ENCODE assay signal across 26 cellular contexts in the genomic region with DNA sequence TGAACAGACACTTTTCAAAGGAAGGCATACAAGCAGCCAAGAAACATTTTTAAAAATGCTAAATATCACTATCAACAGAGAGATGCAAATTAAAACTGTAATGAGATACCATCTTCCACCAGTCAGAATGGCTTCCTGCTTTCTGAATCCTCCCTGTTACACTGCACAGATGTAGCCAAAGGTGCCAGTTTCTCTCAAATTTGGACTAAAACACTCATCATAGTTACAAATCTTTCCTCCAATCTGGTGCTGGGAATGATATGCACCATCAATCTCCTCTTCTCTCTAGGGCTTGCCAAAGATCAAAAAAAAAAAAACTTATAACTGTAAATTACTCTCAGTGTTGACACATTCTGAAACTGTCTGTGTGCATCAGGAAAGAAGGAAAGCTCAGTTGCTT.
"Had no signal": no experiment of that assay in that cellular context is flagged by ENCODE, and none has a peak within 500 bp of the region (broad histone marks: within the 10 kb centered on the region; RNA-seq: fewer than 3 reads in every experiment).

No MANE protein-coding gene starts in this region.

- H3K27ac ChIP-seq: adrenal gland, brain microvascular endothelial cell, KMS-11, SJCRH30, SK-N-MC had no signal

- H3K4me3 ChIP-seq: adrenal gland, SJCRH30, SK-N-MC had no signal

- H3K4me2 ChIP-seq: KMS-11 had no signal

- H3K4me1 ChIP-seq: adrenal gland, SJCRH30 had no signal

- DNase-seq: activated CD4-positive, alpha-beta T cell treated with anti-CD3 and anti-CD28 coated beads for 36 hours; activated CD4-positive, alpha-beta T cell treated with anti-CD3 and anti-CD28 coated beads, Interleukin-2, amount 10 ng/mL, durations not matched to agents 7 days and 5 days; activated CD4-positive, alpha-beta T cell treated with anti-CD3 and anti-CD28 coated beads, Interleukin-2, amount 50 U/mL, for 48 hours; activated CD8-positive, alpha-beta T cell treated with anti-CD3 and anti-CD28 coated beads, Interleukin-2, amount 10 ng/mL, durations not matched to agents 7 days and 5 days; activated gamma-delta T cell treated with Interleukin-2 at 50 U/mL for 16 hours; activated naive CD4-positive, alpha-beta T cell treated with anti-CD3 and anti-CD28 coated beads for 36 hours; activated T-cell treated with anti-CD3 and anti-CD28 coated beads, Interleukin-2, amount 50 U/mL, for 24 hours; adrenal gland; aorta; brain microvascular endothelial cell; central memory CD4-positive, alpha-beta T cell; MM.1S; MV-4-11; NCI-H1092; NCI-H1417; NCI-H1694; NCI-H1930; NCI-H2081 treated with DMSO at 0.1 percent for 48 hours; NCI-H345; NCI-H510A treated with DMSO at 0.1 percent for 48 hours; SHP77; SJCRH30 had no signal

- ATAC-seq: activated CD4-positive, alpha-beta T cell treated with anti-CD3 and anti-CD28 coated beads for 36 hours; activated CD8-positive, alpha-beta T cell treated with anti-CD3 and anti-CD28 coated beads, Interleukin-2, amount 10 ng/mL, durations not matched to agents 7 days and 5 days; activated naive CD4-positive, alpha-beta T cell treated with anti-CD3 and anti-CD28 coated beads, Interleukin-2, amount 50 U/mL, for 72 hours; Panc1 had no signal

- H3K36me3 ChIP-seq: adrenal gland, brain microvascular endothelial cell, SJCRH30 had no signal

- H3K27me3 ChIP-seq: adrenal gland, brain microvascular endothelial cell, SJCRH30 had no signal

- H3K9me3 ChIP-seq: adrenal gland had no signal

- H3K9ac ChIP-seq: KMS-11 had no signal
